Comparison of ENCODE assay signal across 25 cellular contexts in genomic region chr21:35350965-35351364, GRCh38.
A peak's percentile ranks its signal among the peaks of the same experiment; 100 is the strongest.
DNase-seq lines count a peak whose midpoint lies in the region; FAIRE-seq and TF ChIP-seq lines count a peak whose summit lies in the region.
"Had no signal": no experiment of that assay in that cellular context is flagged by ENCODE, and none has a peak within 500 bp of the region (broad histone marks: within the 10 kb centered on the region; RNA-seq: fewer than 3 reads in every experiment).

No MANE protein-coding gene starts in this region.

- H3K4me3 Mint-ChIP-seq in activated CD4-positive, alpha-beta memory T cell treated with anti-CD3 and anti-CD28 coated beads for 36 hours: no peak overlapping the region
- no peak overlapping the region for H3K4me3 Mint-ChIP-seq in activated CD4-positive, alpha-beta memory T cell treated with anti-CD3 and anti-CD28 coated beads, Interleukin-2, amount 10 ng/mL, durations not matched to agents 7 days and 5 days
- H3K4me3 Mint-ChIP-seq: activated naive CD8-positive, alpha-beta T cell treated with anti-CD3 and anti-CD28 coated beads, Interleukin-2, amount 10 ng/mL, durations not matched to agents 7 days and 5 days; neural crest cell; T-helper 2 cell treated with Interferon-gamma antibody and Interleukin-4, amounts not matched to agents 5 μg/mL and 100 μg/mL, for 36 hours had no signal

- TF ChIP-seq CTCF in bronchial epithelial cell (IDR thresholded peaks at IDR 0.05; ENCODE audit: insufficient read depth, low read length, severe bottlenecking): no peak

- POLR2A ChIA-PET in activated CD4-positive, alpha-beta memory T cell treated with anti-CD3 and anti-CD28 coated beads for 36 hours (lab: Charles Lee): interaction anchor here (1.0 to 1.8 kb wide), 5 partner anchors 8 to 463 kb away, joined by 3 to 13 read pairs (median 5); no protein-coding TSS in a partner anchor
- POLR2A ChIA-PET in activated CD4-positive, alpha-beta memory T cell treated with anti-CD3 and anti-CD28 coated beads, Interleukin-2, amount 10 ng/mL, durations not matched to agents 7 days and 5 days (lab: Charles Lee): no interaction called here

- intact Hi-C loops in activated CD4-positive, alpha-beta memory T cell treated with anti-CD3 and anti-CD28 coated beads for 36 hours (cut with micrococcal nuclease): loop anchor here (1.0 kb wide), 1 partner anchor 8 kb away; no protein-coding TSS in a partner anchor

- no peak for DNase-seq in activated CD4-positive, alpha-beta memory T cell treated with anti-CD3 and anti-CD28 coated beads for 36 hours
- no peak for DNase-seq in activated CD4-positive, alpha-beta memory T cell treated with anti-CD3 and anti-CD28 coated beads, Interleukin-2, amount 10 ng/mL, durations not matched to agents 7 days and 5 days
- peak; percentile 8 for DNase-seq in ELR (ENCODE audit: low read depth)
- peak; percentile 79 for DNase-seq in bronchial epithelial cell (ENCODE audit: low read depth)
- no peak for DNase-seq in RKO (ENCODE audit: low spot score)
- no peak for DNase-seq in NCI-H1417 treated with DMSO at 0.1 percent for 48 hours (lab: John Stamatoyannopoulos, UW)
- no peak for DNase-seq in G401 (ENCODE audit: low spot score)
- DNase-seq: activated naive CD8-positive, alpha-beta T cell treated with anti-CD3 and anti-CD28 coated beads, Interleukin-2, amount 10 ng/mL, durations not matched to agents 7 days and 5 days; C1 segment of cervical spinal cord; dermis blood vessel endothelial cell; left cardiac atrium; NCI-H2029; NCI-H446; psoas muscle; small intestine; stimulated activated CD4-positive, alpha-beta T cell treated with anti-CD3 and anti-CD28 coated beads, Interleukin-4, amount 100 ng/mL, for 24 hours had no signal

- FAIRE-seq in bronchial epithelial cell (lab: Jason Lieb, UNC): no peak
- FAIRE-seq: A549, frontal cortex, RCC 7860, small intestine had no signal

- H3K36me3 Mint-ChIP-seq in activated CD4-positive, alpha-beta memory T cell treated with anti-CD3 and anti-CD28 coated beads for 36 hours: no peaks in the 10 kb centered on the region
- no peaks in the 10 kb centered on the region for H3K36me3 Mint-ChIP-seq in activated CD4-positive, alpha-beta memory T cell treated with anti-CD3 and anti-CD28 coated beads, Interleukin-2, amount 10 ng/mL, durations not matched to agents 7 days and 5 days (ENCODE audit: low read depth)
- H3K36me3 Mint-ChIP-seq: activated naive CD8-positive, alpha-beta T cell treated with anti-CD3 and anti-CD28 coated beads, Interleukin-2, amount 10 ng/mL, durations not matched to agents 7 days and 5 days had no signal

- peaks cover 4% of the 10 kb centered on the region for H3K27me3 Mint-ChIP-seq in activated CD4-positive, alpha-beta memory T cell treated with anti-CD3 and anti-CD28 coated beads for 36 hours
- H3K27me3 Mint-ChIP-seq in activated CD4-positive, alpha-beta memory T cell treated with anti-CD3 and anti-CD28 coated beads, Interleukin-2, amount 10 ng/mL, durations not matched to agents 7 days and 5 days: no peaks in the 10 kb centered on the region

- peaks cover 27% of the 10 kb centered on the region for H3K4me1 Mint-ChIP-seq in activated CD4-positive, alpha-beta memory T cell treated with anti-CD3 and anti-CD28 coated beads for 36 hours (ENCODE audit: low read depth)
- H3K4me1 Mint-ChIP-seq in activated CD4-positive, alpha-beta memory T cell treated with anti-CD3 and anti-CD28 coated beads, Interleukin-2, amount 10 ng/mL, durations not matched to agents 7 days and 5 days: peaks cover 19% of the 10 kb centered on the region

- peaks cover 3% of the 10 kb centered on the region for H3K9me3 Mint-ChIP-seq in activated CD4-positive, alpha-beta memory T cell treated with anti-CD3 and anti-CD28 coated beads for 36 hours
- peaks cover 2% of the 10 kb centered on the region for H3K9me3 Mint-ChIP-seq in activated CD4-positive, alpha-beta memory T cell treated with anti-CD3 and anti-CD28 coated beads, Interleukin-2, amount 10 ng/mL, durations not matched to agents 7 days and 5 days
- H3K9me3 Mint-ChIP-seq: neural crest cell had no signal

- no peaks in the 10 kb centered on the region for H3K27me3 ChIP-seq in bronchial epithelial cell (ENCODE audit: control insufficient read depth, insufficient read depth, low read length)
- no peaks in the 10 kb centered on the region for H3K27me3 ChIP-seq in neuron (ENCODE audit: insufficient read depth, low read length)
- H3K27me3 ChIP-seq: breast epithelium, vagina had no signal

- H3K36me3 ChIP-seq in bronchial epithelial cell (ENCODE audit: control insufficient read depth, insufficient read depth, low read length) (no peaks in the 10 kb centered on the region), neuron (ENCODE audit: insufficient read depth, low read length) (no peaks in the 10 kb centered on the region)
- H3K36me3 ChIP-seq: breast epithelium, vagina had no signal

- H3K4me3 ChIP-seq in bronchial epithelial cell (ENCODE audit: low read depth, low read length): no peak overlapping the region
- no peak overlapping the region for H3K4me3 ChIP-seq in neuron (ENCODE audit: low read length)
- H3K4me3 ChIP-seq: A549, breast epithelium, psoas muscle, SK-N-MC, vagina had no signal

- H3K4me1 ChIP-seq in neuron (ENCODE audit: insufficient read depth, low read length): peaks cover 9% of the 10 kb centered on the region
- H3K4me1 ChIP-seq: A549, breast epithelium, psoas muscle, vagina had no signal

- H3K27ac Mint-ChIP-seq in activated CD4-positive, alpha-beta memory T cell treated with anti-CD3 and anti-CD28 coated beads for 36 hours: peak overlapping the region; percentile 83
- no peak overlapping the region for H3K27ac Mint-ChIP-seq in activated CD4-positive, alpha-beta memory T cell treated with anti-CD3 and anti-CD28 coated beads, Interleukin-2, amount 10 ng/mL, durations not matched to agents 7 days and 5 days
- H3K27ac Mint-ChIP-seq: activated naive CD8-positive, alpha-beta T cell treated with anti-CD3 and anti-CD28 coated beads, Interleukin-2, amount 10 ng/mL, durations not matched to agents 7 days and 5 days; T-helper 2 cell treated with Interferon-gamma antibody and Interleukin-4, amounts not matched to agents 5 μg/mL and 100 μg/mL, for 36 hours had no signal

- no peaks in the 10 kb centered on the region for H3K9me3 ChIP-seq in neuron (ENCODE audit: low read length)
- H3K9me3 ChIP-seq: A549, breast epithelium, psoas muscle, vagina had no signal

- in situ Hi-C loops in G401 (cut with HindIII; ENCODE audit: low sequenced_read_pairs): no loop called here

- CTCF ChIA-PET in activated CD4-positive, alpha-beta memory T cell treated with anti-CD3 and anti-CD28 coated beads for 36 hours (lab: Charles Lee): interaction anchor here (1.2 to 1.4 kb wide), 3 partner anchors 13 to 300 kb away, joined by 3 to 4 read pairs (median 4); no protein-coding TSS in a partner anchor
- CTCF ChIA-PET in activated CD4-positive, alpha-beta memory T cell treated with anti-CD3 and anti-CD28 coated beads, Interleukin-2, amount 10 ng/mL, durations not matched to agents 7 days and 5 days (lab: Charles Lee): no interaction called here

- peak overlapping the region; percentile 69 for H2AFZ ChIP-seq in neuron (ENCODE audit: low read depth, low read length)

Comparison
In these comparisons a context has a peak if more than half of its experiments do, and no peak if none do; other contexts are left out.
1. DNase-seq: peak in ELR (single experiment) and bronchial epithelial cell (single experiment); none in activated CD4-positive, alpha-beta memory T cell treated with anti-CD3 and anti-CD28 coated beads for 36 hours (single experiment), activated CD4-positive, alpha-beta memory T cell treated with anti-CD3 and anti-CD28 coated beads, Interleukin-2, amount 10 ng/mL, durations not matched to agents 7 days and 5 days (single experiment), RKO (single experiment), NCI-H1417 treated with DMSO at 0.1 percent for 48 hours (single experiment) and G401 (single experiment).